8 cellular contexts compared by ENCODE assay signal in the genomic region with DNA sequence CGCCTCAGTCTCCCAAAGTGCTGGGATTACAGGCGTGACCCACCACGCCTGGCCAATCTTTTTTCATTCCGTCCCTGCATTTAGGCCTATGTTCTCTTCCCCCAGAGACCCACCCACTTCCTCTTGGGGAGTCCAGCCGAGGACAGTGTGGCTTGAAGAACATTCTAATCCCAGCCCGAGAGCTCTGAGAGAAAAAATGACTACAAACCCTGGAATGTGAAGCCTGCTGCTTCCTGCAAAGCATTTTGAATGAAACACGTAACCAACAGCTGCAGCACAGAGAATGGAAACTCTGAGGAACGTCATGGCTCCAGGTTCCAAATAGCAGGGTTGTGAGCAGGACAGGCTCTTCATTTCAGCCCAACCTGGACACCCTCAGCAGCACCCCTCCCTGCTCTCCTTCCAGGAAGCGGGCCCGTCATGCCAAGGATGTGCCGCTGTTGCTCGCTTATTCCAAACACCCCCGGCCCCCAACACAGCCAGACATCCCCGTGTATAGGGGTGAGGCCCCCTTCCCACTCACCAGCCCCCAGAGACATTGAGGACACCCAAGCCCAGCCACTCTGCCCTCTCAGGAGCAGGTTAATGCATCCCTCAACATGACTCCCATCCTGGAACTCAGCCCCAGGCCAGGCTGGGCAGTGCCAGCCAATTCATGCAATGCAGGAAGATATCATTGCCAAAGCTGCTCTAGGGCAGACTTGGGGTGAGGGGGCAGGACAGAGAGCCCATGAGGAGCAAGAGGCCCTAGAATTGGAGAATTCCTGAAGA.
A peak's percentile ranks its signal among the peaks of the same experiment; 100 is the strongest.
DNase-seq lines count a peak whose midpoint lies in the region; ATAC-seq lines count a peak whose summit lies in the region.

No MANE protein-coding gene starts in this region.

- H3K27ac ChIP-seq in caudate nucleus (ENCODE audit: low read depth, low read length) (peak overlapping the region; percentile 72), stomach smooth muscle (ENCODE audit: low read length) (peak overlapping the region; percentile 89)
- no peak overlapping the region for H3K27ac ChIP-seq in CD4-positive, alpha-beta memory T cell (ENCODE audit: low read depth, low read length)

- ATAC-seq in HG03045 (IDR thresholded peaks at IDR 0.05; ENCODE audit: unreplicated experiment) = no peak
- ATAC-seq in stimulated activated naive CD8-positive, alpha-beta T cell treated with anti-CD3 and anti-CD28 coated beads, Interleukin-15, amount 100 ng/mL, for 72 hours = no peak

- CTCF ChIA-PET in CD4-positive, alpha-beta memory T cell (lab: Charles Lee; ENCODE audit: partially characterized antibody) = no interaction called here

- peaks cover 58% of the 10 kb centered on the region for H3K4me1 ChIP-seq in stomach smooth muscle (ENCODE audit: control insufficient read depth, insufficient read depth, low read length)
- no peaks in the 10 kb centered on the region for H3K4me1 ChIP-seq in CD4-positive, alpha-beta memory T cell (ENCODE audit: insufficient read depth, low read length)

- H3K27ac Mint-ChIP-seq in CD4-positive, alpha-beta memory T cell = peak overlapping the region in 1 of 7 donors; percentile 52
- H3K27ac Mint-ChIP-seq in stimulated activated naive CD8-positive, alpha-beta T cell treated with anti-CD3 and anti-CD28 coated beads, Interleukin-15, amount 100 ng/mL, for 72 hours = no peak overlapping the region

- H3K4me3 ChIP-seq in stomach smooth muscle (ENCODE audit: low read length in 2 of 2) = peak overlapping the region in 1 of 2 donors; percentile 49
- H3K4me3 ChIP-seq in CD4-positive, alpha-beta memory T cell (ENCODE audit: low read length in 2 of 2) = no peak overlapping the region

- peaks cover 0 to 4% (median under 1%) of the 10 kb centered on the region in 4 donors for H3K4me1 Mint-ChIP-seq in CD4-positive, alpha-beta memory T cell
- H3K4me1 Mint-ChIP-seq in stimulated activated naive CD8-positive, alpha-beta T cell treated with anti-CD3 and anti-CD28 coated beads, Interleukin-15, amount 100 ng/mL, for 72 hours = peaks cover 47% of the 10 kb centered on the region

- H3K36me3 ChIP-seq in stomach smooth muscle (ENCODE audit: control insufficient read depth in 2 of 2, insufficient read depth in 2 of 2, low read length in 2 of 2) = no peaks in the 10 kb centered on the region
- no peaks in the 10 kb centered on the region for H3K36me3 ChIP-seq in CD4-positive, alpha-beta memory T cell (ENCODE audit: insufficient read depth, low read length)

- intact Hi-C loops in CD4-positive, alpha-beta memory T cell (cut with micrococcal nuclease) = no loop called here

- peaks cover 0 to 17% (median 13%) of the 10 kb centered on the region in 8 donors for H3K9me3 Mint-ChIP-seq in CD4-positive, alpha-beta memory T cell
- H3K9me3 Mint-ChIP-seq in stimulated activated naive CD8-positive, alpha-beta T cell treated with anti-CD3 and anti-CD28 coated beads, Interleukin-15, amount 100 ng/mL, for 72 hours = peaks cover 15 to 16% of the 10 kb centered on the region in 2 donors

- peaks cover 0 to 2% of the 10 kb centered on the region in 2 donors for H3K9me3 ChIP-seq in stomach smooth muscle (ENCODE audit: control insufficient read depth in 2 of 2, low read length in 2 of 2)
- no peaks in the 10 kb centered on the region for H3K9me3 ChIP-seq in CD4-positive, alpha-beta memory T cell (ENCODE audit: control insufficient read depth in 1 of 2, low read length in 2 of 2)

- no peaks in the 10 kb centered on the region for H3K27me3 Mint-ChIP-seq in CD4-positive, alpha-beta memory T cell
- H3K27me3 Mint-ChIP-seq in stimulated activated naive CD8-positive, alpha-beta T cell treated with anti-CD3 and anti-CD28 coated beads, Interleukin-15, amount 100 ng/mL, for 72 hours = no peaks in the 10 kb centered on the region

- H3K9ac ChIP-seq in stomach smooth muscle (ENCODE audit: low read length in 2 of 2) = peak overlapping the region; percentile 25 to 62

- POLR2A ChIA-PET in CD4-positive, alpha-beta memory T cell (lab: Charles Lee; ENCODE audit: partially characterized antibody) = no interaction called here

- no peak overlapping the region for H3K4me3 Mint-ChIP-seq in CD4-positive, alpha-beta memory T cell
- H3K4me3 Mint-ChIP-seq in stimulated activated naive CD8-positive, alpha-beta T cell treated with anti-CD3 and anti-CD28 coated beads, Interleukin-15, amount 100 ng/mL, for 72 hours = no peak overlapping the region

- no peaks in the 10 kb centered on the region for H3K36me3 Mint-ChIP-seq in CD4-positive, alpha-beta memory T cell

- no peaks in the 10 kb centered on the region for H3K27me3 ChIP-seq in stomach smooth muscle (ENCODE audit: control insufficient read depth in 1 of 2, insufficient read depth in 2 of 2, low read length in 2 of 2)
- H3K27me3 ChIP-seq in CD4-positive, alpha-beta memory T cell (ENCODE audit: insufficient read depth, low read length) = no peaks in the 10 kb centered on the region

- peak; percentile 100 for DNase-seq in HCEC 1CT
- no peak for DNase-seq in caudate nucleus (lab: John Stamatoyannopoulos, UW)
- peak; percentile 97 for DNase-seq in kidney glomerular epithelial cell (lab: John Stamatoyannopoulos, UW)
- DNase-seq in CD4-positive, alpha-beta memory T cell = no peak
- DNase-seq in stimulated activated naive CD8-positive, alpha-beta T cell treated with anti-CD3 and anti-CD28 coated beads, Interleukin-15, amount 100 ng/mL, for 72 hours = no peak
- DNase-seq in SK-N-DZ (ENCODE audit: low spot score) = no peak

Comparison
In these comparisons a context has a peak if more than half of its experiments do, and no peak if none do; other contexts are left out.
1. DNase-seq: peak in HCEC 1CT (single experiment) and kidney glomerular epithelial cell (single experiment); none in caudate nucleus (0 of 61), CD4-positive, alpha-beta memory T cell (0 of 5), stimulated activated naive CD8-positive, alpha-beta T cell treated with anti-CD3 and anti-CD28 coated beads, Interleukin-15, amount 100 ng/mL, for 72 hours (0 of 2) and SK-N-DZ (single experiment).